Comparison of ENCODE assay signal across 12 cellular contexts in the genomic region with DNA sequence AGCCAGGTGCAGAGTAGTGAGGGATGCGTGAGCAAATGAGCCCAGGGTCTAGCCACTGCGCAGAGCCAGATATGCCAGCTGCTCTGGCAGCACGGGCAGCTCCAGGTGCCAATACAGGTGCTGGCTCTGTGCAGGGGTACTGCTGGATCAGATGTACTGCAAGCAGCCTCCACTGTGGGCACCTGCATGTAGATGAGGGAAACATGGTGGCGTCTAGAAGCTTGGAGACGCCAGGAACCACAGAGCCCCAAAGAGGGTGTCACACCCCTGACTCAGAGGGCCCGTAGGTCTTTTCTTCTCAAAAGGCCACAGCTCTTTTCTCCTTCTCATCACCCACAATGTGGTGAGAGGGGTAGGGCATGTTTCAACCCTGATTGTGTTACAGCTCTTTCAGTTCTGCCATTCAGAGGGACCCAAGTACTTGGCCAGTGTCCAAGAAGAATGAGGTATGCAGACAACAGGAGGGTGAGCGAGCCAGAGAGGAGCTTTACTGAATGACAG.
A peak's percentile ranks its signal among the peaks of the same experiment; 100 is the strongest.
DNase-seq lines count a peak whose midpoint lies in the region; ATAC-seq and TF ChIP-seq lines count a peak whose summit lies in the region.
"Had no signal": no experiment of that assay in that cellular context is flagged by ENCODE, and none has a peak within 500 bp of the region (broad histone marks: within the 10 kb centered on the region; RNA-seq: fewer than 3 reads in every experiment).

No MANE protein-coding gene starts in this region.

- no peak for TF ChIP-seq CTCF in MCF 10A (IDR thresholded peaks at IDR 0.05; ENCODE audit: unreplicated experiment)
- no peak for TF ChIP-seq CTCF in breast epithelium (IDR thresholded peaks at IDR 0.05)
- TF ChIP-seq CTCF in thyroid gland (IDR thresholded peaks at IDR 0.05) = no peak

- H3K4me1 ChIP-seq in breast epithelium (no peaks in the 10 kb centered on the region), thyroid gland (peaks cover 0 to 7% of the 10 kb centered on the region in 2 donors)
- H3K4me1 ChIP-seq in effector memory CD4-positive, alpha-beta T cell (ENCODE audit: control insufficient read depth, insufficient read depth, low read length, poor library complexity, severe bottlenecking) = no peaks in the 10 kb centered on the region
- H3K4me1 ChIP-seq: body of pancreas had no signal

- no peak overlapping the region for H3K4me3 Mint-ChIP-seq in MCF 10A (ENCODE audit: unreplicated experiment)
- no peak overlapping the region for H3K4me3 Mint-ChIP-seq in activated T-helper 17 cell treated with anti-CD3 and anti-CD28 coated beads, Interleukin-2, amount 50 U/mL, for 72 hours

- no peak overlapping the region for H3K4me3 ChIP-seq in breast epithelium
- no peak overlapping the region for H3K4me3 ChIP-seq in thyroid gland (replicated peaks in 1 of 3)
- no peak overlapping the region for H3K4me3 ChIP-seq in effector memory CD4-positive, alpha-beta T cell (ENCODE audit: insufficient read depth, low read depth, low read length, poor library complexity, severe bottlenecking)
- H3K4me3 ChIP-seq: body of pancreas, K562 had no signal

- H3K27ac ChIP-seq in breast epithelium (no peak overlapping the region), thyroid gland (no peak overlapping the region)
- H3K27ac ChIP-seq in effector memory CD4-positive, alpha-beta T cell (ENCODE audit: insufficient read depth, low read length, poor library complexity, severe bottlenecking) = no peak overlapping the region
- H3K27ac ChIP-seq: body of pancreas had no signal

- H3K27ac Mint-ChIP-seq in MCF 10A (ENCODE audit: low read depth, unreplicated experiment) = no peak overlapping the region
- H3K27ac Mint-ChIP-seq in activated T-helper 17 cell treated with anti-CD3 and anti-CD28 coated beads, Interleukin-2, amount 50 U/mL, for 72 hours = no peak overlapping the region

- TF ChIP-seq POLR2A in breast epithelium (IDR thresholded peaks at IDR 0.05) (no peak), thyroid gland (IDR thresholded peaks at IDR 0.05) (no peak)

- intact Hi-C loops in MCF 10A (cut with micrococcal nuclease) = no loop called here
- intact Hi-C loops in breast epithelium (cut with DNase I; ENCODE audit: low total_unique reads) = no loop called here
- intact Hi-C loops in thyroid gland (cut with DNase I) = no loop called here

- H3K9me3 Mint-ChIP-seq in MCF 10A (ENCODE audit: unreplicated experiment) = no peaks in the 10 kb centered on the region
- no peaks in the 10 kb centered on the region for H3K9me3 Mint-ChIP-seq in activated T-helper 17 cell treated with anti-CD3 and anti-CD28 coated beads, Interleukin-2, amount 50 U/mL, for 72 hours

- no peaks in the 10 kb centered on the region for H3K27me3 Mint-ChIP-seq in MCF 10A (ENCODE audit: insufficient read depth, unreplicated experiment)
- H3K27me3 Mint-ChIP-seq in activated T-helper 17 cell treated with anti-CD3 and anti-CD28 coated beads, Interleukin-2, amount 50 U/mL, for 72 hours = no peaks in the 10 kb centered on the region

- H3K9me3 ChIP-seq in breast epithelium (no peaks in the 10 kb centered on the region), thyroid gland (no peaks in the 10 kb centered on the region)
- no peaks in the 10 kb centered on the region for H3K9me3 ChIP-seq in effector memory CD4-positive, alpha-beta T cell (ENCODE audit: control insufficient read depth, low read length)
- H3K9me3 ChIP-seq: body of pancreas had no signal

- ATAC-seq in activated T-helper 17 cell treated with anti-CD3 and anti-CD28 coated beads, Interleukin-2, amount 50 U/mL, for 72 hours (replicated peaks) = peak; percentile 79
- ATAC-seq in GM19328 (IDR thresholded peaks at IDR 0.05; ENCODE audit: unreplicated experiment) = no peak
- ATAC-seq: body of pancreas, K562 had no signal

- POLR2A ChIA-PET in MCF 10A (lab: Yijun Ruan, JAX) = no interaction called here

- H3K4me1 Mint-ChIP-seq in MCF 10A (ENCODE audit: insufficient read depth, unreplicated experiment) = no peaks in the 10 kb centered on the region
- H3K4me1 Mint-ChIP-seq in activated T-helper 17 cell treated with anti-CD3 and anti-CD28 coated beads, Interleukin-2, amount 50 U/mL, for 72 hours = no peaks in the 10 kb centered on the region

- DNase-seq in MCF 10A (ENCODE audit: unreplicated experiment) (peak; percentile 7), breast epithelium (ENCODE audit: low spot score in 2 of 2) (no peak), NCI-H146 (lab: John Stamatoyannopoulos, UW) (peak; percentile 26), thyroid gland (peak; percentile 17 to 18), NCI-H1694 (lab: John Stamatoyannopoulos, UW) (no peak)
- DNase-seq in effector memory CD4-positive, alpha-beta T cell = no peak
- DNase-seq: activated CD4-positive, CD25-positive, alpha-beta regulatory T cell; kidney glomerular epithelial cell had no signal

- H3K36me3 ChIP-seq in breast epithelium (no peaks in the 10 kb centered on the region), thyroid gland (no peaks in the 10 kb centered on the region)
- no peaks in the 10 kb centered on the region for H3K36me3 ChIP-seq in effector memory CD4-positive, alpha-beta T cell (ENCODE audit: control insufficient read depth, insufficient read depth, low read length)

- BruUV-seq in MCF 10A (replicated peaks; lab: Mats Ljungman, UMichigan) = no TSS peak

- 36 to 70% methylated on average over 6 to 7 of the region's 7 CpGs for WGBS in thyroid gland, 2 donors

- no peaks in the 10 kb centered on the region for H3K36me3 Mint-ChIP-seq in MCF 10A (ENCODE audit: insufficient read depth, unreplicated experiment)
- no peaks in the 10 kb centered on the region for H3K36me3 Mint-ChIP-seq in activated T-helper 17 cell treated with anti-CD3 and anti-CD28 coated beads, Interleukin-2, amount 50 U/mL, for 72 hours (ENCODE audit: low read depth)

- no peaks in the 10 kb centered on the region for H3K27me3 ChIP-seq in breast epithelium
- no peaks in the 10 kb centered on the region for H3K27me3 ChIP-seq in thyroid gland
- no peaks in the 10 kb centered on the region for H3K27me3 ChIP-seq in effector memory CD4-positive, alpha-beta T cell (replicated peaks; ENCODE audit: control insufficient read depth, insufficient read depth, low read length, poor library complexity, severe bottlenecking)
- H3K27me3 ChIP-seq: body of pancreas had no signal

- CTCF ChIA-PET in MCF 10A (lab: Yijun Ruan, JAX) = no interaction called here

Comparison
In these comparisons a context has a peak if more than half of its experiments do, and no peak if none do; other contexts are left out.
1. DNase-seq: peak in MCF 10A (single experiment), NCI-H146 (single experiment) and thyroid gland (2 of 2); none in breast epithelium (0 of 2), NCI-H1694 (single experiment) and effector memory CD4-positive, alpha-beta T cell (0 of 3).